Comparison of ENCODE assay signal across 1 cellular context in genomic region chr5:39437469-39437868, GRCh38.
TF ChIP-seq lines count a peak whose summit lies in the region.

No MANE protein-coding gene starts in this region.

TF ChIP-seq in HepG2, 621 proteins besides CTCF, POLR2A, EP300 and RAD21 (continued from another document and continues in another):
- TF ChIP-seq IKZF5 (CRISPR knock-in tag; IDR thresholded peaks at IDR 0.05) (peak; percentile 80), HNRNPH1 (optimal IDR thresholded peaks at IDR 0.05; ENCODE audit: low read depth, low read length) (no peak), HHEX (CRISPR knock-in tag; IDR thresholded peaks at IDR 0.05) (peak; percentile 99), NFIB (CRISPR knock-in tag; IDR thresholded peaks at IDR 0.05; ENCODE audit: borderline replicate concordance) (no peak), ATM (IDR thresholded peaks at IDR 0.05; ENCODE audit: borderline replicate concordance) (no peak), TCF7 (IDR thresholded peaks at IDR 0.05; ENCODE audit: low read depth) (peak; percentile 92), STAT5B (CRISPR knock-in tag; IDR thresholded peaks at IDR 0.05) (no peak), FOXK1 (CRISPR knock-in tag; IDR thresholded peaks at IDR 0.05; ENCODE audit: borderline replicate concordance, low read depth) (peak; percentile 69; the same call in 1 of the 2 replicates), YEATS4 (CRISPR knock-in tag; IDR thresholded peaks at IDR 0.05; ENCODE audit: borderline replicate concordance) (0 out of 2 replicates have a peak, but pooled peaks have one; percentile 39), ZNF292 (CRISPR knock-in tag; IDR thresholded peaks at IDR 0.05; ENCODE audit: borderline replicate concordance, low read depth) (no peak), RBAK (CRISPR knock-in tag; IDR thresholded peaks at IDR 0.05) (no peak), MXD4 (CRISPR knock-in tag; IDR thresholded peaks at IDR 0.05) (no peak), ETV5 (CRISPR knock-in tag; IDR thresholded peaks at IDR 0.05; ENCODE audit: borderline replicate concordance) (peak; percentile 88; the same call in 1 of the 2 replicates), CCAR2 (optimal IDR thresholded peaks at IDR 0.05; ENCODE audit: low read depth, low read length) (no peak), ZBTB21 (CRISPR knock-in tag; IDR thresholded peaks at IDR 0.05) (peak; percentile 54; the same call in 1 of the 2 replicates), SMAD3 (CRISPR knock-in tag; IDR thresholded peaks at IDR 0.05) (0 out of 2 replicates have a peak, but pooled peaks have one; percentile 34), HDAC2 (CRISPR knock-in tag; IDR thresholded peaks at IDR 0.05) (peak; percentile 82), HMG20B (CRISPR knock-in tag; conservative IDR thresholded peaks at IDR 0.05) (peak; percentile 84; the same call in 1 of the 2 replicates), RAD51 (IDR thresholded peaks at IDR 0.05; ENCODE audit: borderline replicate concordance) (no peak), SP4 (CRISPR knock-in tag; IDR thresholded peaks at IDR 0.05) (no peak), KDM5B (CRISPR knock-in tag; IDR thresholded peaks at IDR 0.05; ENCODE audit: borderline replicate concordance) (no peak), MAX (IDR thresholded peaks at IDR 0.05) (no peak), CREB1 (IDR thresholded peaks at IDR 0.05) (no peak), CREB1 (CRISPR knock-in tag; IDR thresholded peaks at IDR 0.05) (no peak), ZNF564 (CRISPR knock-in tag; IDR thresholded peaks at IDR 0.05) (no peak), SIX4 (CRISPR knock-in tag; IDR thresholded peaks at IDR 0.05) (0 out of 2 replicates have a peak, but pooled peaks have one; percentile 32), USF2 (IDR thresholded peaks at IDR 0.05; ENCODE audit: low read depth, low read length) (no peak), USF2 (CRISPR knock-in tag; IDR thresholded peaks at IDR 0.05; ENCODE audit: borderline replicate concordance) (peak; percentile 27; the same call in 1 of the 2 replicates), TEAD3 (CRISPR knock-in tag; optimal IDR thresholded peaks at IDR 0.05; ENCODE audit: borderline replicate concordance) (peak; percentile 49), ISL2 (CRISPR knock-in tag; IDR thresholded peaks at IDR 0.05) (peak; percentile 62; the same call in 1 of the 2 replicates), MBD4 (IDR thresholded peaks at IDR 0.05; ENCODE audit: borderline replicate concordance, low read length) (no peak; the same call in 1 of the 2 replicates), SP5 (CRISPR knock-in tag; IDR thresholded peaks at IDR 0.05; ENCODE audit: borderline replicate concordance, low read depth) (peak; percentile 69; the same call in 1 of the 2 replicates), NR2F6 (IDR thresholded peaks at IDR 0.05) (peak; percentile 82), NR2F6 (CRISPR knock-in tag; IDR thresholded peaks at IDR 0.05) (peak; percentile 72), SOX13 (IDR thresholded peaks at IDR 0.05) (peak; percentile 78), SOX13 (CRISPR knock-in tag; conservative IDR thresholded peaks at IDR 0.05 in 1 of 2, IDR thresholded peaks at IDR 0.05 in 1 of 2) (peak in 1 of 2 experiments; percentile 84; a peak in 2 of 4 replicates), HCFC1 (IDR thresholded peaks at IDR 0.05; ENCODE audit: low read depth, low read length) (no peak), ZNF572 (CRISPR knock-in tag; IDR thresholded peaks at IDR 0.05) (no peak), CHD4 (IDR thresholded peaks at IDR 0.05; ENCODE audit: borderline replicate concordance, low read length) (no peak), SIX1 (CRISPR knock-in tag; IDR thresholded peaks at IDR 0.05; ENCODE audit: borderline replicate concordance) (0 out of 2 replicates have a peak, but pooled peaks have one; percentile 61), NRL (CRISPR knock-in tag; IDR thresholded peaks at IDR 0.05; ENCODE audit: borderline replicate concordance) (no peak), KMT2A (CRISPR knock-in tag; IDR thresholded peaks at IDR 0.05) (no peak), ZNF468 (CRISPR knock-in tag; IDR thresholded peaks at IDR 0.05) (no peak), ZNF33A (CRISPR knock-in tag; IDR thresholded peaks at IDR 0.05; ENCODE audit: borderline replicate concordance) (no peak), ZBTB25 (CRISPR knock-in tag; IDR thresholded peaks at IDR 0.05) (peak; percentile 60; the same call in 1 of the 2 replicates), POLR2AphosphoS5 (IDR thresholded peaks at IDR 0.05; ENCODE audit: low read depth, low read length) (no peak), TBX3 (IDR thresholded peaks at IDR 0.05; ENCODE audit: borderline replicate concordance) (peak; percentile 99), RNF2 (conservative IDR thresholded peaks at IDR 0.05; ENCODE audit: low read depth) (no peak), SIN3B (IDR thresholded peaks at IDR 0.05; ENCODE audit: low read length) (no peak), PCBP1 (IDR thresholded peaks at IDR 0.05; ENCODE audit: borderline replicate concordance, low read depth, low read length) (no peak), ZNF430 (CRISPR knock-in tag; IDR thresholded peaks at IDR 0.05) (no peak), ZNF354B (CRISPR knock-in tag; IDR thresholded peaks at IDR 0.05) (0 out of 2 replicates have a peak, but pooled peaks have one; percentile 49), MEIS2 (CRISPR knock-in tag; IDR thresholded peaks at IDR 0.05) (peak; percentile 97)
- TF ChIP-seq, protein P1, sequence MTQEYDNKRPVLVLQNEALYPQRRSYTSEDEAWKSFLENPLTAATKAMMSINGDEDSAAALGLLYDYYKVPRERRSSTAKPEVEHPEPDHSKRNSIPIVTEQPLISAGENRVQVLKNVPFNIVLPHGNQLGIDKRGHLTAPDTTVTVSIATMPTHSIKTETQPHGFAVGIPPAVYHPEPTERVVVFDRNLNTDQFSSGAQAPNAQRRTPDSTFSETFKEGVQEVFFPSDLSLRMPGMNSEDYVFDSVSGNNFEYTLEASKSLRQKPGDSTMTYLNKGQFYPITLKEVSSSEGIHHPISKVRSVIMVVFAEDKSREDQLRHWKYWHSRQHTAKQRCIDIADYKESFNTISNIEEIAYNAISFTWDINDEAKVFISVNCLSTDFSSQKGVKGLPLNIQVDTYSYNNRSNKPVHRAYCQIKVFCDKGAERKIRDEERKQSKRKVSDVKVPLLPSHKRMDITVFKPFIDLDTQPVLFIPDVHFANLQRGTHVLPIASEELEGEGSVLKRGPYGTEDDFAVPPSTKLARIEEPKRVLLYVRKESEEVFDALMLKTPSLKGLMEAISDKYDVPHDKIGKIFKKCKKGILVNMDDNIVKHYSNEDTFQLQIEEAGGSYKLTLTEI (CRISPR knock-in tag; conservative IDR thresholded peaks at IDR 0.05) = no peak
- TF ChIP-seq, protein P2, sequence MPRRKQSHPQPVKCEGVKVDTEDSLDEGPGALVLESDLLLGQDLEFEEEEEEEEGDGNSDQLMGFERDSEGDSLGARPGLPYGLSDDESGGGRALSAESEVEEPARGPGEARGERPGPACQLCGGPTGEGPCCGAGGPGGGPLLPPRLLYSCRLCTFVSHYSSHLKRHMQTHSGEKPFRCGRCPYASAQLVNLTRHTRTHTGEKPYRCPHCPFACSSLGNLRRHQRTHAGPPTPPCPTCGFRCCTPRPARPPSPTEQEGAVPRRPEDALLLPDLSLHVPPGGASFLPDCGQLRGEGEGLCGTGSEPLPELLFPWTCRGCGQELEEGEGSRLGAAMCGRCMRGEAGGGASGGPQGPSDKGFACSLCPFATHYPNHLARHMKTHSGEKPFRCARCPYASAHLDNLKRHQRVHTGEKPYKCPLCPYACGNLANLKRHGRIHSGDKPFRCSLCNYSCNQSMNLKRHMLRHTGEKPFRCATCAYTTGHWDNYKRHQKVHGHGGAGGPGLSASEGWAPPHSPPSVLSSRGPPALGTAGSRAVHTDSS (CRISPR knock-in tag; conservative IDR thresholded peaks at IDR 0.05) = no peak
- TF ChIP-seq, protein P3, sequence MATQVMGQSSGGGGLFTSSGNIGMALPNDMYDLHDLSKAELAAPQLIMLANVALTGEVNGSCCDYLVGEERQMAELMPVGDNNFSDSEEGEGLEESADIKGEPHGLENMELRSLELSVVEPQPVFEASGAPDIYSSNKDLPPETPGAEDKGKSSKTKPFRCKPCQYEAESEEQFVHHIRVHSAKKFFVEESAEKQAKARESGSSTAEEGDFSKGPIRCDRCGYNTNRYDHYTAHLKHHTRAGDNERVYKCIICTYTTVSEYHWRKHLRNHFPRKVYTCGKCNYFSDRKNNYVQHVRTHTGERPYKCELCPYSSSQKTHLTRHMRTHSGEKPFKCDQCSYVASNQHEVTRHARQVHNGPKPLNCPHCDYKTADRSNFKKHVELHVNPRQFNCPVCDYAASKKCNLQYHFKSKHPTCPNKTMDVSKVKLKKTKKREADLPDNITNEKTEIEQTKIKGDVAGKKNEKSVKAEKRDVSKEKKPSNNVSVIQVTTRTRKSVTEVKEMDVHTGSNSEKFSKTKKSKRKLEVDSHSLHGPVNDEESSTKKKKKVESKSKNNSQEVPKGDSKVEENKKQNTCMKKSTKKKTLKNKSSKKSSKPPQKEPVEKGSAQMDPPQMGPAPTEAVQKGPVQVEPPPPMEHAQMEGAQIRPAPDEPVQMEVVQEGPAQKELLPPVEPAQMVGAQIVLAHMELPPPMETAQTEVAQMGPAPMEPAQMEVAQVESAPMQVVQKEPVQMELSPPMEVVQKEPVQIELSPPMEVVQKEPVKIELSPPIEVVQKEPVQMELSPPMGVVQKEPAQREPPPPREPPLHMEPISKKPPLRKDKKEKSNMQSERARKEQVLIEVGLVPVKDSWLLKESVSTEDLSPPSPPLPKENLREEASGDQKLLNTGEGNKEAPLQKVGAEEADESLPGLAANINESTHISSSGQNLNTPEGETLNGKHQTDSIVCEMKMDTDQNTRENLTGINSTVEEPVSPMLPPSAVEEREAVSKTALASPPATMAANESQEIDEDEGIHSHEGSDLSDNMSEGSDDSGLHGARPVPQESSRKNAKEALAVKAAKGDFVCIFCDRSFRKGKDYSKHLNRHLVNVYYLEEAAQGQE (IDR thresholded peaks at IDR 0.05; ENCODE audit: borderline replicate concordance in 1 of 2, low read depth in 1 of 2, low read length in 2 of 2) = peak in 1 of 2 experiments; percentile 63; a peak in 1 of 4 replicates
- TF ChIP-seq, protein P4, sequence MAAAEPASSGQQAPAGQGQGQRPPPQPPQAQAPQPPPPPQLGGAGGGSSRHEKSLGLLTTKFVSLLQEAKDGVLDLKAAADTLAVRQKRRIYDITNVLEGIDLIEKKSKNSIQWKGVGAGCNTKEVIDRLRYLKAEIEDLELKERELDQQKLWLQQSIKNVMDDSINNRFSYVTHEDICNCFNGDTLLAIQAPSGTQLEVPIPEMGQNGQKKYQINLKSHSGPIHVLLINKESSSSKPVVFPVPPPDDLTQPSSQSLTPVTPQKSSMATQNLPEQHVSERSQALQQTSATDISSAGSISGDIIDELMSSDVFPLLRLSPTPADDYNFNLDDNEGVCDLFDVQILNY (CRISPR knock-in tag; conservative IDR thresholded peaks at IDR 0.05) = no peak
- TF ChIP-seq, protein P5, sequence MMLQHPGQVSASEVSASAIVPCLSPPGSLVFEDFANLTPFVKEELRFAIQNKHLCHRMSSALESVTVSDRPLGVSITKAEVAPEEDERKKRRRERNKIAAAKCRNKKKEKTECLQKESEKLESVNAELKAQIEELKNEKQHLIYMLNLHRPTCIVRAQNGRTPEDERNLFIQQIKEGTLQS (CRISPR knock-in tag; IDR thresholded peaks at IDR 0.05) = peak; percentile 82
- TF ChIP-seq, protein P6, sequence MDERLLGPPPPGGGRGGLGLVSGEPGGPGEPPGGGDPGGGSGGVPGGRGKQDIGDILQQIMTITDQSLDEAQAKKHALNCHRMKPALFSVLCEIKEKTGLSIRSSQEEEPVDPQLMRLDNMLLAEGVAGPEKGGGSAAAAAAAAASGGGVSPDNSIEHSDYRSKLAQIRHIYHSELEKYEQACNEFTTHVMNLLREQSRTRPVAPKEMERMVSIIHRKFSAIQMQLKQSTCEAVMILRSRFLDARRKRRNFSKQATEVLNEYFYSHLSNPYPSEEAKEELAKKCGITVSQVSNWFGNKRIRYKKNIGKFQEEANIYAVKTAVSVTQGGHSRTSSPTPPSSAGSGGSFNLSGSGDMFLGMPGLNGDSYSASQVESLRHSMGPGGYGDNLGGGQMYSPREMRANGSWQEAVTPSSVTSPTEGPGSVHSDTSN (CRISPR knock-in tag; IDR thresholded peaks at IDR 0.05) = peak; percentile 74
- TF ChIP-seq, protein P7, sequence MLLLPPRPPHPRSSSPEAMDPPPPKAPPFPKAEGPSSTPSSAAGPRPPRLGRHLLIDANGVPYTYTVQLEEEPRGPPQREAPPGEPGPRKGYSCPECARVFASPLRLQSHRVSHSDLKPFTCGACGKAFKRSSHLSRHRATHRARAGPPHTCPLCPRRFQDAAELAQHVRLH (CRISPR knock-in tag; IDR thresholded peaks at IDR 0.05; ENCODE audit: borderline replicate concordance, low read depth) = 0 out of 2 replicates have a peak, but pooled peaks have one; percentile 46
